In the genomic region with DNA sequence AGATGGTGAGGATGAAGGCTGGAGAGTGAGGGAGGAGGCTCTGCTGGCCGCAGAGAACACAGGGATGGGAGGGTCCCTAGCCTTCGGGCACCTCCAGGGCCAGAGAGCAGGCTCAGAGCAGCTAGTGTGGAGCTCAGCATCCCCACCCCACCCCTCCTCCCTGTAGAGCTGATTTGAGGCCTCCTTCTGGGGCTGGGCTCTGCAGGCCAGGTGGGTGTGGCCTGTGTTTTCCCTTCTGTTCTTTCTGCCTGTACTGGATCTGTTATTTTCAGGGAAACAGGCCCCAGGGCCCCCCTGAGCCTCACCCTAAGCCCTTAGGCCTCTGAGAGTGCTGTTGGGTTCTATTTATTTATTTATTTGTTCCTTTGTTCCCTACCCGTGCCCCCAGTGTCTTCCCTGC, we compare ENCODE assay signal across 17 cellular contexts. TPM values are rescaled to one million over a fixed set of nuclear protein-coding genes. Genes with fewer than 3 reads are reported as not detected.
DNase-seq lines count a peak whose midpoint lies in the region; ATAC-seq lines count a peak whose summit lies in the region.
"Had no signal": no experiment of that assay in that cellular context is flagged by ENCODE, and none has a peak within 500 bp of the region (broad histone marks: within the 10 kb centered on the region; RNA-seq: fewer than 3 reads in every experiment).

No MANE protein-coding gene starts in this region.

- H3K27me3 Mint-ChIP-seq in activated T-helper 17 cell treated with anti-CD3 and anti-CD28 coated beads, Interleukin-2, amount 50 U/mL, for 72 hours: no peaks in the 10 kb centered on the region
- H3K27me3 Mint-ChIP-seq: CD4-positive, alpha-beta memory T cell had no signal

- H3K4me1 Mint-ChIP-seq in activated T-helper 17 cell treated with anti-CD3 and anti-CD28 coated beads, Interleukin-2, amount 50 U/mL, for 72 hours: peaks cover 4% of the 10 kb centered on the region

- no peak for ATAC-seq in activated T-helper 17 cell treated with anti-CD3 and anti-CD28 coated beads, Interleukin-2, amount 50 U/mL, for 72 hours (replicated peaks)
- ATAC-seq in HG02759 (IDR thresholded peaks at IDR 0.05; ENCODE audit: unreplicated experiment): no peak

- no peaks in the 10 kb centered on the region for H3K36me3 Mint-ChIP-seq in activated T-helper 17 cell treated with anti-CD3 and anti-CD28 coated beads, Interleukin-2, amount 50 U/mL, for 72 hours (ENCODE audit: low read depth)
- H3K36me3 Mint-ChIP-seq: CD4-positive, alpha-beta memory T cell had no signal

- no peaks in the 10 kb centered on the region for H3K9me3 Mint-ChIP-seq in activated T-helper 17 cell treated with anti-CD3 and anti-CD28 coated beads, Interleukin-2, amount 50 U/mL, for 72 hours
- H3K9me3 Mint-ChIP-seq: CD4-positive, alpha-beta memory T cell had no signal

- DNase-seq in DMS153 (lab: John Stamatoyannopoulos, UW) (peak; percentile 23), DMS153 treated with DMSO at 0.1 percent for 48 hours (lab: John Stamatoyannopoulos, UW; ENCODE audit: unreplicated experiment) (no peak), medulla oblongata (ENCODE audit: extremely low spot score) (peak; percentile 4), glomerular visceral epithelial cell (ENCODE audit: extremely low spot score) (no peak)
- DNase-seq: CD4-positive, alpha-beta memory T cell; NCI-H1417 treated with DMSO at 0.1 percent for 48 hours; NCI-H2029; NCI-H2171 treated with DMSO at 0.1 percent for 48 hours; NCI-H446 treated with DMSO at 0.1 percent for 48 hours; PC-9 had no signal

- no peak overlapping the region for H3K4me3 Mint-ChIP-seq in activated T-helper 17 cell treated with anti-CD3 and anti-CD28 coated beads, Interleukin-2, amount 50 U/mL, for 72 hours
- H3K4me3 Mint-ChIP-seq: CD4-positive, alpha-beta memory T cell had no signal

- H3K27ac ChIP-seq in angular gyrus (ENCODE audit: low read depth, low read length): peak overlapping the region; percentile 95
- H3K27ac ChIP-seq in temporal lobe (ENCODE audit: low read depth, low read length): peak overlapping the region; percentile 97
- H3K27ac ChIP-seq: 22Rv1, HL-60, PC-9, SJSA1 had no signal

- H3K27ac Mint-ChIP-seq in activated T-helper 17 cell treated with anti-CD3 and anti-CD28 coated beads, Interleukin-2, amount 50 U/mL, for 72 hours: no peak overlapping the region

RNA-seq across cellular contexts. Expression of a gene that starts 44.8 kb away (rescaled TPM):
- total RNA-seq in temporal lobe: 27.5 TPM
- 1 to 10 TPM; 2.6 to 3.5 TPM for total RNA-seq in activated T-helper 17 cell treated with anti-CD3 and anti-CD28 coated beads, Interleukin-2, amount 50 U/mL, for 72 hours

RNA-seq across cellular contexts. Expression of a gene that starts 49.0 kb away (rescaled TPM):
- 0.98 TPM for total RNA-seq in temporal lobe
- 1 to 10 TPM; 1.2 to 2.9 TPM for total RNA-seq in activated T-helper 17 cell treated with anti-CD3 and anti-CD28 coated beads, Interleukin-2, amount 50 U/mL, for 72 hours

Comparison
In these comparisons a context has a peak if more than half of its experiments do, and no peak if none do; other contexts are left out.
1. DNase-seq: peak in DMS153 (single experiment) and medulla oblongata (single experiment); none in DMS153 treated with DMSO at 0.1 percent for 48 hours (single experiment) and glomerular visceral epithelial cell (single experiment).